In the genomic region with DNA sequence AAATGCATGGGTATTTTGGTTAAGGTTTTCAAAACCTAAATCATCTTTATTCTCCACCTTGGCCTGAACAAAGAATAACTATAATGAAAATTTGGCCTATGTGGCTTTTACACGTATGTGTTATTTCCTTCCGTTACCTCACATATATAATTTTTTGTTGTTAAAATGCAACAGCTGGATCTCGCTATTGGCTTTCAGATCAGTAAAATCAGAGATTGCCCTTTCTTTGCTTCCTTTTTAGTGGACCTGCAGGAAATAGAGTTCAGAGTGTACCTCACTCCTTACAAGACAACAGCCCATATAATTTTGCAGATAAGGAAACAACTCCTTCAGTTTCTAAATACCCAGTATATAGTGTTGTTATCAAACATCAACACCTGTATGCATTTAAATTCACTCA, we compare ENCODE assay signal across 25 cellular contexts.
"Had no signal": no experiment of that assay in that cellular context is flagged by ENCODE, and none has a peak within 500 bp of the region (broad histone marks: within the 10 kb centered on the region; RNA-seq: fewer than 3 reads in every experiment).

No MANE protein-coding gene starts in this region.

- H3K9me3 Mint-ChIP-seq: activated B cell treated with CpG ODN at 0.5 μM for 24 hours; activated CD4-positive, alpha-beta memory T cell treated with anti-CD3 and anti-CD28 coated beads for 36 hours; activated naive CD8-positive, alpha-beta T cell treated with anti-CD3 and anti-CD28 coated beads, Interleukin-2, amount 50 U/mL, for 24 hours; stimulated activated effector memory CD8-positive, alpha-beta T cell treated with anti-CD3 and anti-CD28 coated beads, Interleukin-12 subunit alpha, Interleukin-12 subunit beta, amount 100 ng/mL, for 72 hours; T-helper 2 cell treated with Interferon-gamma antibody and Interleukin-4, amounts not matched to agents 5 μg/mL and 100 μg/mL, for 36 hours had no signal

- H3K27ac Mint-ChIP-seq: activated B cell treated with CpG ODN at 0.5 μM for 24 hours; activated CD4-positive, alpha-beta memory T cell treated with anti-CD3 and anti-CD28 coated beads for 36 hours; activated CD8-positive, alpha-beta memory T cell treated with anti-CD3 and anti-CD28 coated beads, Interleukin-2, amount 10 ng/mL, durations not matched to agents 7 days and 5 days; activated naive CD8-positive, alpha-beta T cell treated with anti-CD3 and anti-CD28 coated beads, Interleukin-2, amount 50 U/mL, for 24 hours; memory B cell; stimulated activated effector memory CD8-positive, alpha-beta T cell treated with anti-CD3 and anti-CD28 coated beads, Interleukin-12 subunit alpha, Interleukin-12 subunit beta, amount 100 ng/mL, for 72 hours; T-helper 2 cell treated with Interferon-gamma antibody and Interleukin-4, amounts not matched to agents 5 μg/mL and 100 μg/mL, for 36 hours had no signal

- H3K27me3 Mint-ChIP-seq: activated B cell treated with CpG ODN at 0.5 μM for 24 hours; activated CD4-positive, alpha-beta memory T cell treated with anti-CD3 and anti-CD28 coated beads for 36 hours; activated CD8-positive, alpha-beta memory T cell treated with anti-CD3 and anti-CD28 coated beads, Interleukin-2, amount 10 ng/mL, durations not matched to agents 7 days and 5 days; activated naive CD8-positive, alpha-beta T cell treated with anti-CD3 and anti-CD28 coated beads, Interleukin-2, amount 50 U/mL, for 24 hours; memory B cell; stimulated activated naive CD8-positive, alpha-beta T cell treated with anti-CD3 and anti-CD28 coated beads, Interleukin-15, amount 100 ng/mL, for 72 hours had no signal

- H3K9me3 ChIP-seq: body of pancreas, transverse colon had no signal

- H3K4me3 Mint-ChIP-seq: activated B cell treated with CpG ODN at 0.5 μM for 24 hours; activated CD4-positive, alpha-beta memory T cell treated with anti-CD3 and anti-CD28 coated beads for 36 hours; activated CD8-positive, alpha-beta memory T cell treated with anti-CD3 and anti-CD28 coated beads, Interleukin-2, amount 10 ng/mL, durations not matched to agents 7 days and 5 days; activated naive CD8-positive, alpha-beta T cell treated with anti-CD3 and anti-CD28 coated beads, Interleukin-2, amount 50 U/mL, for 24 hours; memory B cell; stimulated activated effector memory CD8-positive, alpha-beta T cell treated with anti-CD3 and anti-CD28 coated beads, Interleukin-12 subunit alpha, Interleukin-12 subunit beta, amount 100 ng/mL, for 72 hours; stimulated activated naive CD8-positive, alpha-beta T cell treated with anti-CD3 and anti-CD28 coated beads, Interleukin-15, amount 100 ng/mL, for 72 hours; T-helper 2 cell treated with Interferon-gamma antibody and Interleukin-4, amounts not matched to agents 5 μg/mL and 100 μg/mL, for 36 hours had no signal

- ATAC-seq: activated CD8-positive, alpha-beta memory T cell treated with anti-CD3 and anti-CD28 coated beads, Interleukin-2, amount 10 ng/mL, durations not matched to agents 7 days and 5 days; activated naive CD8-positive, alpha-beta T cell treated with anti-CD3 and anti-CD28 coated beads, Interleukin-2, amount 50 U/mL, for 24 hours; body of pancreas; esophagus mucosa; stimulated activated effector memory CD8-positive, alpha-beta T cell treated with anti-CD3 and anti-CD28 coated beads, Interleukin-12 subunit alpha, Interleukin-12 subunit beta, amount 100 ng/mL, for 72 hours; stimulated activated naive CD8-positive, alpha-beta T cell treated with anti-CD3 and anti-CD28 coated beads, Interleukin-15, amount 100 ng/mL, for 72 hours had no signal

- DNase-seq: activated B cell treated with CpG ODN at 0.5 μM for 24 hours; activated CD4-positive, alpha-beta memory T cell treated with anti-CD3 and anti-CD28 coated beads for 36 hours; activated CD4-positive, alpha-beta T cell treated with anti-CD3 and anti-CD28 coated beads for 48 hours; activated CD8-positive, alpha-beta memory T cell treated with anti-CD3 and anti-CD28 coated beads, Interleukin-2, amount 10 ng/mL, durations not matched to agents 7 days and 5 days; activated gamma-delta T cell; activated naive CD4-positive, alpha-beta T cell treated with anti-CD3 and anti-CD28 coated beads, Interleukin-2, amount 50 U/mL, for 16 hours; activated naive CD8-positive, alpha-beta T cell treated with anti-CD3 and anti-CD28 coated beads, Interleukin-2, amount 50 U/mL, for 24 hours; activated T-cell treated with anti-CD3 and anti-CD28 coated beads for 4 hours; anterior cingulate cortex; body of pancreas; dermis blood vessel endothelial cell; effector CD8-positive, alpha-beta T cell; glutamatergic neuron; hippocampal formation; occipital lobe; posterior cingulate gyrus; small intestine; stimulated activated CD4-positive, alpha-beta T cell treated with anti-CD3 and anti-CD28 coated beads, Interleukin-2, amount 100 ng/mL, for 24 hours; stimulated activated naive CD8-positive, alpha-beta T cell treated with anti-CD3 and anti-CD28 coated beads, Interleukin-15, amount 100 ng/mL, for 72 hours; SW 1271; transverse colon had no signal
